In the genomic region with DNA sequence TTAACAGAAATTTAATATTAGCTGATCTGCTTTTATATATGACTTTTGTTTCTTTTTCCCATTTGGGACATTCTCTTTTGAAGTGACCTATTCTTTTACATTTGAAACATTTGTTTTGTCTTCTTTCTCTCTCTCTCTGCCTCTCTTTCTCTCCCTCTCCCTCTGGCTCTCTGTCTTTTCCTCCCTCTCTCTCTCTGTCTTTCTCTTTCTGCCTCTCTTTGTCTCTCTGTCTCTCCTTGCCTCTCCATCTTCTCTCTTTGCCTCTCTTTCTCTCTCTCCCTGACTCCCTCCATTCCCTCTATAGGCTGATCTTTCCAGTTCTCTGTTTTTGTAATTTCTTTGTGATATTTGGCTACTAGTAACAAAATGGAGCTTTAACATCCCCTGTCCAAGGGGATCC, we compare ENCODE assay signal across 2 cellular contexts.
TF ChIP-seq lines count a peak whose summit lies in the region.

No MANE protein-coding gene starts in this region.

TF ChIP-seq in GM23338, 12 proteins besides CTCF, POLR2A, EP300 and RAD21 (continues in another document):
- TF ChIP-seq, protein P1, sequence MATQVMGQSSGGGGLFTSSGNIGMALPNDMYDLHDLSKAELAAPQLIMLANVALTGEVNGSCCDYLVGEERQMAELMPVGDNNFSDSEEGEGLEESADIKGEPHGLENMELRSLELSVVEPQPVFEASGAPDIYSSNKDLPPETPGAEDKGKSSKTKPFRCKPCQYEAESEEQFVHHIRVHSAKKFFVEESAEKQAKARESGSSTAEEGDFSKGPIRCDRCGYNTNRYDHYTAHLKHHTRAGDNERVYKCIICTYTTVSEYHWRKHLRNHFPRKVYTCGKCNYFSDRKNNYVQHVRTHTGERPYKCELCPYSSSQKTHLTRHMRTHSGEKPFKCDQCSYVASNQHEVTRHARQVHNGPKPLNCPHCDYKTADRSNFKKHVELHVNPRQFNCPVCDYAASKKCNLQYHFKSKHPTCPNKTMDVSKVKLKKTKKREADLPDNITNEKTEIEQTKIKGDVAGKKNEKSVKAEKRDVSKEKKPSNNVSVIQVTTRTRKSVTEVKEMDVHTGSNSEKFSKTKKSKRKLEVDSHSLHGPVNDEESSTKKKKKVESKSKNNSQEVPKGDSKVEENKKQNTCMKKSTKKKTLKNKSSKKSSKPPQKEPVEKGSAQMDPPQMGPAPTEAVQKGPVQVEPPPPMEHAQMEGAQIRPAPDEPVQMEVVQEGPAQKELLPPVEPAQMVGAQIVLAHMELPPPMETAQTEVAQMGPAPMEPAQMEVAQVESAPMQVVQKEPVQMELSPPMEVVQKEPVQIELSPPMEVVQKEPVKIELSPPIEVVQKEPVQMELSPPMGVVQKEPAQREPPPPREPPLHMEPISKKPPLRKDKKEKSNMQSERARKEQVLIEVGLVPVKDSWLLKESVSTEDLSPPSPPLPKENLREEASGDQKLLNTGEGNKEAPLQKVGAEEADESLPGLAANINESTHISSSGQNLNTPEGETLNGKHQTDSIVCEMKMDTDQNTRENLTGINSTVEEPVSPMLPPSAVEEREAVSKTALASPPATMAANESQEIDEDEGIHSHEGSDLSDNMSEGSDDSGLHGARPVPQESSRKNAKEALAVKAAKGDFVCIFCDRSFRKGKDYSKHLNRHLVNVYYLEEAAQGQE (IDR thresholded peaks at IDR 0.05; ENCODE audit: unreplicated experiment) = no peak
- TF ChIP-seq JUNB (IDR thresholded peaks at IDR 0.05; ENCODE audit: unreplicated experiment) (no peak), STAT1 (IDR thresholded peaks at IDR 0.05; ENCODE audit: unreplicated experiment) (no peak), ZNF114 (CRISPR knock-in tag; IDR thresholded peaks at IDR 0.05) (no peak), ETS1 (IDR thresholded peaks at IDR 0.05) (no peak), EZH2phosphoT487 (IDR thresholded peaks at IDR 0.05; ENCODE audit: unreplicated experiment) (no peak), EZH2 (IDR thresholded peaks at IDR 0.05; ENCODE audit: low read depth, unreplicated experiment) (no peak), CREB1 (CRISPR knock-in tag; IDR thresholded peaks at IDR 0.05; ENCODE audit: low read depth) (no peak), POLR2AphosphoS5 (IDR thresholded peaks at IDR 0.05; ENCODE audit: low read depth) (no peak), NANOG (IDR thresholded peaks at IDR 0.05; ENCODE audit: borderline replicate concordance) (no peak), ZNF331 (CRISPR knock-in tag; IDR thresholded peaks at IDR 0.05; ENCODE audit: low read depth) (no peak)

TF ChIP-seq in H1, 55 proteins besides CTCF, POLR2A, EP300 and RAD21:
- no peak for TF ChIP-seq KDM1A (IDR thresholded peaks at IDR 0.05; ENCODE audit: borderline replicate concordance, low read length)
